Comparison of ENCODE assay signal across 6 cellular contexts in genomic region chrX:39961441-39961840, GRCh38.
"Had no signal": no experiment of that assay in that cellular context is flagged by ENCODE, and none has a peak within 500 bp of the region (broad histone marks: within the 10 kb centered on the region; RNA-seq: fewer than 3 reads in every experiment).

No MANE protein-coding gene starts in this region.

- H3K4me2 ChIP-seq: GM23338 had no signal

- H2AFZ ChIP-seq: GM23338 had no signal

- DNase-seq: H9, HCEC 1CT had no signal

- FAIRE-seq: H1, H54, HTR-8/SVneo had no signal

- H3K4me3 ChIP-seq: GM23338 had no signal
